In the genomic region with DNA sequence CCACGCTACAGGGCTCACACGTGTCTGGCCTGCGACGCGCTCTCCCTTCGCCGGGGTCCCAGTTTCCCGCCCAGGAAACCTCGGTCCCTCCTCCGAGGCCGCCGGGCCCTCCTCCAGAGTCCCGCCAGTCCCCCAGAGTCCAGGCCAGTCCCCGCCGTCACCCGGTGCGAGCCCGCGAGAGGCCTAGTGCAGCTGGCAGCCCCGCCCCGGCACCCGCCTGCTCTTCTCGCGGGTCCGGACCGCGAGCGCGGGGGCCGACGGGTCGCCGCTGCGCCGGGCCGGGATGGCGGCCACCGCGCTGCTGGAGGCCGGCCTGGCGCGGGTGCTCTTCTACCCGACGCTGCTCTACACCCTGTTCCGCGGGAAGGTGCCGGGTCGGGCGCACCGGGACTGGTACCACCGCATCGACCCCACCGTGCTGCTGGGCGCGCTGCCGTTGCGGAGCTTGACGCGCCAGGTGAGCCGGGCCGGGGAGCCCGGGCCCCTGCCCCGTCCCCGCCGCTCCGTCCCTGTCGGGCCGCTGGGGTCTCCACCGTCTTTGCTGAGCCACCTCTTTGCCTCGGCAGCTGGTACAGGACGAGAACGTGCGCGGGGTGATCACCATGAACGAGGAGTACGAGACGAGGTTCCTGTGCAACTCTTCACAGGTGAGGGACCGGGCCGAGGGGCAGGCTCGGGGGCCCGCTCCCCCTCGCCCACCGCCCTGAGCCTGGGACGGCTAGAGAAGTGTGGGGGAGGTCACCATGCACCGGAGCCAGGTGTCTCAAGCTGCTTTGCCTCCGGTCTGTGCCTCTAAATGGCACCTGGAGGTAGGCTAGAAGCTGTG, we compare ENCODE assay signal across 8 cellular contexts. TPM values are rescaled to one million over a fixed set of nuclear protein-coding genes. Genes with fewer than 3 reads are reported as not detected.
A peak's percentile ranks its signal among the peaks of the same experiment; 100 is the strongest.
DNase-seq lines count a peak whose midpoint lies in the region; ATAC-seq and TF ChIP-seq lines count a peak whose summit lies in the region.

A gene with protein sequence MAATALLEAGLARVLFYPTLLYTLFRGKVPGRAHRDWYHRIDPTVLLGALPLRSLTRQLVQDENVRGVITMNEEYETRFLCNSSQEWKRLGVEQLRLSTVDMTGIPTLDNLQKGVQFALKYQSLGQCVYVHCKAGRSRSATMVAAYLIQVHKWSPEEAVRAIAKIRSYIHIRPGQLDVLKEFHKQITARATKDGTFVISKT (plus strand): TSS at position 260 of the 826 bp plus-strand sequence. CDS start 24 bp downstream, at position 284.

- H2BK5ac ChIP-seq in neuronal stem cell (ENCODE audit: low read length), result no peak within 1 kb of the TSS

- H3K4me1 ChIP-seq in RWPE2 (ENCODE audit: insufficient read depth, poor library complexity, severe bottlenecking) (peaks cover 3% of the 10 kb centered on the region), neuronal stem cell (ENCODE audit: control insufficient read depth in 2 of 2, insufficient read depth in 1 of 2, low read depth in 1 of 2, low read length in 2 of 2) (peaks cover 0 to 4% of the 10 kb centered on the region in 2 donors), thyroid gland (peaks cover 8 to 12% of the 10 kb centered on the region in 2 donors)

- H2BK120ac ChIP-seq in neuronal stem cell (ENCODE audit: low read depth, low read length), result peak within 1 kb of the TSS; percentile 97

- H3K27me3 ChIP-seq in RWPE2 (ENCODE audit: insufficient read depth, poor library complexity, severe bottlenecking) (no peaks in the 10 kb centered on the region), neuronal stem cell (ENCODE audit: control insufficient read depth in 3 of 3, insufficient read depth in 3 of 3, low read depth in 1 of 3, low read length in 3 of 3) (peaks cover 0 to 3% (median 0%) of the 10 kb centered on the region in 3 experiments), thyroid gland (no peaks in the 10 kb centered on the region)

- H2AFZ ChIP-seq in neuronal stem cell (ENCODE audit: low read length), result peak within 1 kb of the TSS; percentile 93

- ATAC-seq in GM19438 (IDR thresholded peaks at IDR 0.05; ENCODE audit: low read depth, unreplicated experiment) (peak; percentile 83), HG03565 (IDR thresholded peaks at IDR 0.05; ENCODE audit: unreplicated experiment) (peak; percentile 73), RWPE2 (ENCODE audit: low read depth) (peak; percentile 89)

- H3K14ac ChIP-seq in neuronal stem cell (ENCODE audit: low read length), result peak within 1 kb of the TSS; percentile 94

- H4K8ac ChIP-seq in neuronal stem cell (ENCODE audit: low read depth, low read length), result peak within 1 kb of the TSS; percentile 99

- H4K91ac ChIP-seq in neuronal stem cell (ENCODE audit: low read depth, low read length, poor library complexity), result peak within 1 kb of the TSS; percentile 53

- peak within 1 kb of the TSS; percentile 75 for H2AK5ac ChIP-seq in neuronal stem cell (ENCODE audit: low read depth, low read length)

- H3K36me3 ChIP-seq in RWPE2 (ENCODE audit: low read depth) (peaks cover 31% of the 10 kb centered on the region), neuronal stem cell (replicated peaks in 1 of 2; ENCODE audit: control insufficient read depth in 2 of 2, insufficient read depth in 2 of 2, low read length in 2 of 2) (peaks cover 2 to 13% of the 10 kb centered on the region in 2 donors), thyroid gland (no peaks in the 10 kb centered on the region)

- no CpG with 5 or more reads among the region's 86 CpGs for WGBS in neuronal stem cell (ENCODE audit: extremely low coverage in 2 of 2, insufficient read length in 2 of 2, insufficient replicate concordance in 1 of 2), 2 donors
- WGBS in thyroid gland, 2 donors, result 3 to 33% methylated on average over 1 to 14 of the region's 86 CpGs

- H3K79me1 ChIP-seq in neuronal stem cell (ENCODE audit: low read depth, low read length), result peaks cover 6% of the 10 kb centered on the region

- H3K4ac ChIP-seq in neuronal stem cell (ENCODE audit: low read length), result peak within 1 kb of the TSS; percentile 97

- intact Hi-C loops in thyroid gland (cut with DNase I), result no loop called here

- H3K27ac ChIP-seq in RWPE2 (ENCODE audit: poor library complexity, severe bottlenecking), result peak within 1 kb of the TSS; percentile 51
- H3K27ac ChIP-seq in neuronal stem cell (replicated peaks; ENCODE audit: low read length), result no peak within 1 kb of the TSS
- peak within 1 kb of the TSS; percentile 57 to 76 (median 75) for H3K27ac ChIP-seq in thyroid gland

- H3K9ac ChIP-seq in neuronal stem cell (ENCODE audit: low read depth, low read length, poor library complexity), result peak within 1 kb of the TSS; percentile 96

- peak within 1 kb of the TSS; percentile 97 for H3K23ac ChIP-seq in neuronal stem cell (ENCODE audit: low read depth, low read length, poor library complexity)

- H3K4me3 ChIP-seq in RWPE2 (ENCODE audit: severe bottlenecking) (peak within 1 kb of the TSS; percentile 61), neuronal stem cell (ENCODE audit: low read length in 2 of 2) (peak within 1 kb of the TSS; percentile 56 to 86), thyroid gland (replicated peaks in 1 of 3) (peak within 1 kb of the TSS; percentile 90 to 96 (median 91))

- H3K9me3 ChIP-seq in RWPE2 (ENCODE audit: severe bottlenecking), result no peaks in the 10 kb centered on the region
- no peaks in the 10 kb centered on the region for H3K9me3 ChIP-seq in neuronal stem cell (replicated peaks in 1 of 2; ENCODE audit: control insufficient read depth in 2 of 2, insufficient read depth in 1 of 2, low read depth in 1 of 2, low read length in 2 of 2)
- no peaks in the 10 kb centered on the region for H3K9me3 ChIP-seq in thyroid gland

- peak within 1 kb of the TSS; percentile 94 for H2BK15ac ChIP-seq in neuronal stem cell (ENCODE audit: low read length)

- TF ChIP-seq POLR2A in thyroid gland (IDR thresholded peaks at IDR 0.05), result peak; percentile 8 to 70

- DNase-seq in COLO668 (lab: John Stamatoyannopoulos, UW; ENCODE audit: unreplicated experiment) (peak; percentile 92), RWPE2 (ENCODE audit: low spot score) (no peak), foreskin melanocyte (peak; percentile 32), neuronal stem cell (ENCODE audit: low spot score) (no peak), thyroid gland (peak; percentile 72 to 77)
- DNase-seq in activated effector memory CD4-positive, alpha-beta T cell treated with anti-CD3 and anti-CD28 coated beads, Interleukin-2, amount 50 U/mL, for 16 hours, result peak; percentile 87

- H3K18ac ChIP-seq in neuronal stem cell (ENCODE audit: low read length), result peak within 1 kb of the TSS; percentile 99

- peak within 1 kb of the TSS; percentile 84 for H2BK12ac ChIP-seq in neuronal stem cell (ENCODE audit: low read length)

- TF ChIP-seq CTCF in RWPE2 (IDR thresholded peaks at IDR 0.05; ENCODE audit: poor library complexity, severe bottlenecking) (no peak), thyroid gland (IDR thresholded peaks at IDR 0.05) (no peak)

- H3K4me2 ChIP-seq in neuronal stem cell (ENCODE audit: insufficient read depth, low read length, poor library complexity, severe bottlenecking), result peak within 1 kb of the TSS; percentile 73

RNA-seq across cellular contexts. Expression of the gene that starts here (rescaled TPM):
- 58.3 TPM for polyA plus RNA-seq in neuronal stem cell (2013, experiment 1 of 2)
- polyA plus RNA-seq in neuronal stem cell (2013, experiment 2 of 2), result 60.4 TPM
- total RNA-seq in thyroid gland, result 100 to 1,000 TPM in 3 of 4 donors, 10 to 100 TPM in 1; 93.9 to 149 (median 125) TPM

Comparison
In these comparisons a context has a peak if more than half of its experiments do, and no peak if none do; other contexts are left out.
1. DNase-seq: peak in COLO668 (single experiment), activated effector memory CD4-positive, alpha-beta T cell treated with anti-CD3 and anti-CD28 coated beads, Interleukin-2, amount 50 U/mL, for 16 hours (single experiment), foreskin melanocyte (single experiment) and thyroid gland (2 of 2); none in RWPE2 (single experiment) and neuronal stem cell (single experiment).
2. Peak in every context shown above with its lines, with median percentiles within 50 percentile points of each other: ATAC-seq and H3K4me3 ChIP-seq.